Comparison of ENCODE assay signal across 1 cellular context in the genomic region with DNA sequence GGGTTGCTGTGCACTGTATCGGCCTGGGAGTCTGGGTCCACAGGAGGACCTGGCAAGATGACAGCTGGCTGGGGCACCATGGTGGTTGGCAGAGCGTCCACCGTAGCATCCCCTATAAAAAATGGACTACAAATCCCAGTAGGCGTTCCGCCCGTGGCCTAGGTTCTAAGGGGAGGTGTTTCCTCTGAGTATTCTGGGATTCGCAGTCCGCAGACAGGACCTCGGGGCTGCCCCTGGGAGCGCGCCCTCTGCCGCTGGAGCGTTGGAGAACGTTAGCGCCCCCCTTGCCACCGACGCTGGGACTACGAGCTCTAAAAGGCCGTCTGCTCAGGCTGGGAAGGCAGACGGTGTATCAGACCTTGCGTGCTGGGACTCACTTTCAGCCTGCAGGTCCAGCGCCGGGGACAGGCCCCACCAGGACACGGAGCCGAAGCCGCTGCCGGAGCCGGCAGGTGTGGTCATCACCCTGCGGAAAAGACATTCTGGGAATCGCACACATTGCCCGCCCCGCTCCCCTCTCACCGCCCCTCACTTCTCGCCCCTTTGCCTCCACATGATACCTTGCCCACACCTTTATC.
TF ChIP-seq lines count a peak whose summit lies in the region.

No MANE protein-coding gene starts in this region.

TF ChIP-seq in HepG2, 621 proteins besides CTCF, POLR2A, EP300 and RAD21 (continued from another document and continues in another):
- TF ChIP-seq, protein P1, sequence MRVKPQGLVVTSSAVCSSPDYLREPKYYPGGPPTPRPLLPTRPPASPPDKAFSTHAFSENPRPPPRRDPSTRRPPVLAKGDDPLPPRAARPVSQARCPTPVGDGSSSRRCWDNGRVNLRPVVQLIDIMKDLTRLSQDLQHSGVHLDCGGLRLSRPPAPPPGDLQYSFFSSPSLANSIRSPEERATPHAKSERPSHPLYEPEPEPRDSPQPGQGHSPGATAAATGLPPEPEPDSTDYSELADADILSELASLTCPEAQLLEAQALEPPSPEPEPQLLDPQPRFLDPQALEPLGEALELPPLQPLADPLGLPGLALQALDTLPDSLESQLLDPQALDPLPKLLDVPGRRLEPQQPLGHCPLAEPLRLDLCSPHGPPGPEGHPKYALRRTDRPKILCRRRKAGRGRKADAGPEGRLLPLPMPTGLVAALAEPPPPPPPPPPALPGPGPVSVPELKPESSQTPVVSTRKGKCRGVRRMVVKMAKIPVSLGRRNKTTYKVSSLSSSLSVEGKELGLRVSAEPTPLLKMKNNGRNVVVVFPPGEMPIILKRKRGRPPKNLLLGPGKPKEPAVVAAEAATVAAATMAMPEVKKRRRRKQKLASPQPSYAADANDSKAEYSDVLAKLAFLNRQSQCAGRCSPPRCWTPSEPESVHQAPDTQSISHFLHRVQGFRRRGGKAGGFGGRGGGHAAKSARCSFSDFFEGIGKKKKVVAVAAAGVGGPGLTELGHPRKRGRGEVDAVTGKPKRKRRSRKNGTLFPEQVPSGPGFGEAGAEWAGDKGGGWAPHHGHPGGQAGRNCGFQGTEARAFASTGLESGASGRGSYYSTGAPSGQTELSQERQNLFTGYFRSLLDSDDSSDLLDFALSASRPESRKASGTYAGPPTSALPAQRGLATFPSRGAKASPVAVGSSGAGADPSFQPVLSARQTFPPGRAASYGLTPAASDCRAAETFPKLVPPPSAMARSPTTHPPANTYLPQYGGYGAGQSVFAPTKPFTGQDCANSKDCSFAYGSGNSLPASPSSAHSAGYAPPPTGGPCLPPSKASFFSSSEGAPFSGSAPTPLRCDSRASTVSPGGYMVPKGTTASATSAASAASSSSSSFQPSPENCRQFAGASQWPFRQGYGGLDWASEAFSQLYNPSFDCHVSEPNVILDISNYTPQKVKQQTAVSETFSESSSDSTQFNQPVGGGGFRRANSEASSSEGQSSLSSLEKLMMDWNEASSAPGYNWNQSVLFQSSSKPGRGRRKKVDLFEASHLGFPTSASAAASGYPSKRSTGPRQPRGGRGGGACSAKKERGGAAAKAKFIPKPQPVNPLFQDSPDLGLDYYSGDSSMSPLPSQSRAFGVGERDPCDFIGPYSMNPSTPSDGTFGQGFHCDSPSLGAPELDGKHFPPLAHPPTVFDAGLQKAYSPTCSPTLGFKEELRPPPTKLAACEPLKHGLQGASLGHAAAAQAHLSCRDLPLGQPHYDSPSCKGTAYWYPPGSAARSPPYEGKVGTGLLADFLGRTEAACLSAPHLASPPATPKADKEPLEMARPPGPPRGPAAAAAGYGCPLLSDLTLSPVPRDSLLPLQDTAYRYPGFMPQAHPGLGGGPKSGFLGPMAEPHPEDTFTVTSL (CRISPR knock-in tag; IDR thresholded peaks at IDR 0.05; ENCODE audit: borderline replicate concordance), result no peak
- TF ChIP-seq PAWR (CRISPR knock-in tag; IDR thresholded peaks at IDR 0.05; ENCODE audit: borderline replicate concordance), result no peak
- no peak for TF ChIP-seq NKX3-1 (CRISPR knock-in tag; IDR thresholded peaks at IDR 0.05)
- peak; percentile 17; the same call in 1 of the 2 replicates for TF ChIP-seq ZNF350 (CRISPR knock-in tag; IDR thresholded peaks at IDR 0.05; ENCODE audit: borderline replicate concordance, low read depth)
- no peak for TF ChIP-seq KLF12 (CRISPR knock-in tag; IDR thresholded peaks at IDR 0.05; ENCODE audit: borderline replicate concordance)
- TF ChIP-seq FOXK1 (CRISPR knock-in tag; IDR thresholded peaks at IDR 0.05; ENCODE audit: borderline replicate concordance, low read depth), result 0 out of 2 replicates have a peak, but pooled peaks have one; percentile 29
- peak; percentile 59 for TF ChIP-seq SMAD3 (CRISPR knock-in tag; IDR thresholded peaks at IDR 0.05)
- no peak for TF ChIP-seq ZNF570 (CRISPR knock-in tag; IDR thresholded peaks at IDR 0.05; ENCODE audit: borderline replicate concordance)
- no peak for TF ChIP-seq HDAC6 (IDR thresholded peaks at IDR 0.05; ENCODE audit: low read depth, low read length)
- TF ChIP-seq HNF4G (IDR thresholded peaks at IDR 0.05; ENCODE audit: borderline replicate concordance, low read depth, low read length), result no peak
- TF ChIP-seq HNF4G (CRISPR knock-in tag; IDR thresholded peaks at IDR 0.05; ENCODE audit: borderline replicate concordance, low read depth), result no peak
- TF ChIP-seq ZKSCAN5 (CRISPR knock-in tag; IDR thresholded peaks at IDR 0.05), result no peak
- TF ChIP-seq, protein P2, sequence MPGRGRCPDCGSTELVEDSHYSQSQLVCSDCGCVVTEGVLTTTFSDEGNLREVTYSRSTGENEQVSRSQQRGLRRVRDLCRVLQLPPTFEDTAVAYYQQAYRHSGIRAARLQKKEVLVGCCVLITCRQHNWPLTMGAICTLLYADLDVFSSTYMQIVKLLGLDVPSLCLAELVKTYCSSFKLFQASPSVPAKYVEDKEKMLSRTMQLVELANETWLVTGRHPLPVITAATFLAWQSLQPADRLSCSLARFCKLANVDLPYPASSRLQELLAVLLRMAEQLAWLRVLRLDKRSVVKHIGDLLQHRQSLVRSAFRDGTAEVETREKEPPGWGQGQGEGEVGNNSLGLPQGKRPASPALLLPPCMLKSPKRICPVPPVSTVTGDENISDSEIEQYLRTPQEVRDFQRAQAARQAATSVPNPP (CRISPR knock-in tag; IDR thresholded peaks at IDR 0.05), result no peak
- TF ChIP-seq, protein P3, sequence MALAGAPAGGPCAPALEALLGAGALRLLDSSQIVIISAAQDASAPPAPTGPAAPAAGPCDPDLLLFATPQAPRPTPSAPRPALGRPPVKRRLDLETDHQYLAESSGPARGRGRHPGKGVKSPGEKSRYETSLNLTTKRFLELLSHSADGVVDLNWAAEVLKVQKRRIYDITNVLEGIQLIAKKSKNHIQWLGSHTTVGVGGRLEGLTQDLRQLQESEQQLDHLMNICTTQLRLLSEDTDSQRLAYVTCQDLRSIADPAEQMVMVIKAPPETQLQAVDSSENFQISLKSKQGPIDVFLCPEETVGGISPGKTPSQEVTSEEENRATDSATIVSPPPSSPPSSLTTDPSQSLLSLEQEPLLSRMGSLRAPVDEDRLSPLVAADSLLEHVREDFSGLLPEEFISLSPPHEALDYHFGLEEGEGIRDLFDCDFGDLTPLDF (CRISPR knock-in tag; IDR thresholded peaks at IDR 0.05), result no peak
- peak; percentile 44; the same call in 1 of the 2 replicates for TF ChIP-seq CBFB (CRISPR knock-in tag; IDR thresholded peaks at IDR 0.05)
- TF ChIP-seq ZNF614 (CRISPR knock-in tag; IDR thresholded peaks at IDR 0.05; ENCODE audit: borderline replicate concordance), result peak; percentile 71; the same call in 1 of the 2 replicates
- 0 out of 2 replicates have a peak, but pooled peaks have one; percentile 14 for TF ChIP-seq ZNF580 (CRISPR knock-in tag; IDR thresholded peaks at IDR 0.05; ENCODE audit: borderline replicate concordance, low read depth)
- TF ChIP-seq IKZF4 (CRISPR knock-in tag; IDR thresholded peaks at IDR 0.05; ENCODE audit: borderline replicate concordance, low read depth, not compliant biosample characterization), result no peak
- TF ChIP-seq, protein P4, sequence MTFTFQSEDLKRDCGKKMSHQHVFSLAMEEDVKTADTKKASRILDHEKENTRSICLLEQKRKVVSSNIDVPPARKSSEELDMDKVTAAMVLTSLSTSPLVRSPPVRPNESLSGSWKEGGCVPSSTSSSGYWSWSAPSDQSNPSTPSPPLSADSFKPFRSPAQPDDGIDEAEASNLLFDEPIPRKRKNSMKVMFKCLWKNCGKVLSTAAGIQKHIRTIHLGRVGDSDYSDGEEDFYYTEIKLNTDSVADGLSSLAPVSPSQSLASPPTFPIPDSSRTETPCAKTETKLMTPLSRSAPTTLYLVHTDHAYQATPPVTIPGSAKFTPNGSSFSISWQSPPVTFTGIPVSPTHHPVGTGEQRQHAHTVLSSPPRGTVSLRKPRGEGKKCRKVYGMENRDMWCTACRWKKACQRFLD (CRISPR knock-in tag; IDR thresholded peaks at IDR 0.05; ENCODE audit: borderline replicate concordance), result no peak
- peak; percentile 33; the same call in 1 of the 2 replicates for TF ChIP-seq PHF8 (CRISPR knock-in tag; IDR thresholded peaks at IDR 0.05)
- TF ChIP-seq KDM3A (CRISPR knock-in tag; IDR thresholded peaks at IDR 0.05; ENCODE audit: low read depth), result 0 out of 2 replicates have a peak, but pooled peaks have one; percentile 33
- TF ChIP-seq PHB2 (IDR thresholded peaks at IDR 0.05; ENCODE audit: partially characterized antibody), result no peak
- TF ChIP-seq KDM4B (CRISPR knock-in tag; IDR thresholded peaks at IDR 0.05), result no peak
- TF ChIP-seq, protein P5, sequence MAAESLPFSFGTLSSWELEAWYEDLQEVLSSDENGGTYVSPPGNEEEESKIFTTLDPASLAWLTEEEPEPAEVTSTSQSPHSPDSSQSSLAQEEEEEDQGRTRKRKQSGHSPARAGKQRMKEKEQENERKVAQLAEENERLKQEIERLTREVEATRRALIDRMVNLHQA (CRISPR knock-in tag; IDR thresholded peaks at IDR 0.05), result no peak
- no peak for TF ChIP-seq ZBTB3 (CRISPR knock-in tag; IDR thresholded peaks at IDR 0.05; ENCODE audit: borderline replicate concordance, low read depth)
- TF ChIP-seq SPEN (CRISPR knock-in tag; IDR thresholded peaks at IDR 0.05; ENCODE audit: low read depth), result 0 out of 2 replicates have a peak, but pooled peaks have one; percentile 22
- no peak for TF ChIP-seq ZNF749 (CRISPR knock-in tag; IDR thresholded peaks at IDR 0.05; ENCODE audit: borderline replicate concordance)
- no peak for TF ChIP-seq ZSCAN30 (CRISPR knock-in tag; IDR thresholded peaks at IDR 0.05)
- TF ChIP-seq FOXM1 (CRISPR knock-in tag; IDR thresholded peaks at IDR 0.05), result no peak
- no peak for TF ChIP-seq NPAS2 (CRISPR knock-in tag; IDR thresholded peaks at IDR 0.05; ENCODE audit: borderline replicate concordance)
- TF ChIP-seq ZNF264 (CRISPR knock-in tag; IDR thresholded peaks at IDR 0.05), result no peak
- no peak for TF ChIP-seq NR2F1 (CRISPR knock-in tag; IDR thresholded peaks at IDR 0.05)
- TF ChIP-seq ZNF367 (CRISPR knock-in tag; IDR thresholded peaks at IDR 0.05; ENCODE audit: borderline replicate concordance), result no peak
- peak; percentile 77; the same call in 1 of the 2 replicates for TF ChIP-seq ZNF597 (CRISPR knock-in tag; IDR thresholded peaks at IDR 0.05)
- no peak for TF ChIP-seq ZNF629 (CRISPR knock-in tag; conservative IDR thresholded peaks at IDR 0.05)
- peak; percentile 19; the same call in 1 of the 2 replicates for TF ChIP-seq SALL2 (CRISPR knock-in tag; IDR thresholded peaks at IDR 0.05)
- TF ChIP-seq, protein P6, sequence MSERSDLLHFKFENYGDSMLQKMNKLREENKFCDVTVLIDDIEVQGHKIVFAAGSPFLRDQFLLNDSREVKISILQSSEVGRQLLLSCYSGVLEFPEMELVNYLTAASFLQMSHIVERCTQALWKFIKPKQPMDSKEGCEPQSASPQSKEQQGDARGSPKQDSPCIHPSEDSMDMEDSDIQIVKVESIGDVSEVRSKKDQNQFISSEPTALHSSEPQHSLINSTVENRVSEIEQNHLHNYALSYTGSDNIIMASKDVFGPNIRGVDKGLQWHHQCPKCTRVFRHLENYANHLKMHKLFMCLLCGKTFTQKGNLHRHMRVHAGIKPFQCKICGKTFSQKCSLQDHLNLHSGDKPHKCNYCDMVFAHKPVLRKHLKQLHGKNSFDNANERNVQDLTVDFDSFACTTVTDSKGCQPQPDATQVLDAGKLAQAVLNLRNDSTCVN (CRISPR knock-in tag; IDR thresholded peaks at IDR 0.05; ENCODE audit: borderline replicate concordance), result no peak
- no peak for TF ChIP-seq ZNF260 (CRISPR knock-in tag; IDR thresholded peaks at IDR 0.05; ENCODE audit: borderline replicate concordance, low read depth)
- no peak for TF ChIP-seq CHCHD3 (CRISPR knock-in tag; IDR thresholded peaks at IDR 0.05)
- TF ChIP-seq ZNF660 (CRISPR knock-in tag; IDR thresholded peaks at IDR 0.05; ENCODE audit: borderline replicate concordance, low read depth), result no peak
- TF ChIP-seq MTF1 (CRISPR knock-in tag; IDR thresholded peaks at IDR 0.05), result no peak
- TF ChIP-seq PRPF4 (IDR thresholded peaks at IDR 0.05; ENCODE audit: low read depth, low read length, poor library complexity, severe bottlenecking), result no peak
- no peak for TF ChIP-seq NBN (conservative IDR thresholded peaks at IDR 0.05)
- no peak for TF ChIP-seq ZNF607 (CRISPR knock-in tag; IDR thresholded peaks at IDR 0.05; ENCODE audit: borderline replicate concordance)
- no peak for TF ChIP-seq ZNF3 (CRISPR knock-in tag; IDR thresholded peaks at IDR 0.05)
- TF ChIP-seq ZNF10 (CRISPR knock-in tag; IDR thresholded peaks at IDR 0.05; ENCODE audit: borderline replicate concordance, low read depth), result no peak
- TF ChIP-seq KLF9 (CRISPR knock-in tag; IDR thresholded peaks at IDR 0.05; ENCODE audit: low read depth), result no peak
- no peak for TF ChIP-seq ARID2 (CRISPR knock-in tag; IDR thresholded peaks at IDR 0.05; ENCODE audit: borderline replicate concordance)
- TF ChIP-seq MYNN (CRISPR knock-in tag; IDR thresholded peaks at IDR 0.05; ENCODE audit: low read depth), result no peak
- no peak for TF ChIP-seq SP4 (CRISPR knock-in tag; IDR thresholded peaks at IDR 0.05)
- TF ChIP-seq ZNF205 (CRISPR knock-in tag; IDR thresholded peaks at IDR 0.05), result no peak
- no peak for TF ChIP-seq ATF6 (CRISPR knock-in tag; conservative IDR thresholded peaks at IDR 0.05)
- TF ChIP-seq ZNF784 (CRISPR knock-in tag; IDR thresholded peaks at IDR 0.05; ENCODE audit: borderline replicate concordance), result no peak
- peak; percentile 31; the same call in 1 of the 2 replicates for TF ChIP-seq STAG1 (CRISPR knock-in tag; IDR thresholded peaks at IDR 0.05)
